In the genomic region with DNA sequence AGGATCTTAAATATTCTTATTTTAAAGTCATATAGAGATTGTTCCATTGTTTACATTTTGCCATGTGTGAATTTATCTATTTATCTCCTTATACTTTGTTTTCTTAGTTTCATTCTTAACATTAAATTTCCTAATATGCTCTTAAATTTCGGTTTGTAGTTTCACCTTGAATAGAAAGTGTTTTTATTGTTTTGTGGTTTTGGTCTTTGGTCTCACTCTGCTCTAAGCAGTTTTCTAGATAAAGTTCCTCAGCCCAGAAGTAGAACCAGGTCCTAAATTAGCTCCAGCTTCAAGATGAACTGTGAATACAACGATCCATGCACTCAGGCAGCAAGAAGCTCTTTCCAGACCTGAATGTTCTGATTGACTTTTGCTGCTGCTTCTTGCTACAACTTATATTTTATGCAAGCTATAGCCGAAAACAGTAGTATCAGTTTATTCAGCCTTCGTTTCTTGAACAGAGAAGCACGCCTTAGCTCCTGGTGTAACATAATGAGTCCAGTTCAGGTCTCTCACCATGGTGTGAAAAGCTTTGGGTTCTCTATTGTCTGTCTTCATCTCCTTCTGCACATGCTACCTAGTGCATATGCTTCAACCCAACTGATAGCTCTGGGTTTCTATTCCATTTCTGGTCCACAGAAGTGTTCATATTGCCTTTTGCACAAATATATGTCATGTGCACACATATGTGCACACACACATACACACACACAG, we compare ENCODE assay signal across 28 cellular contexts.
A peak's percentile ranks its signal among the peaks of the same experiment; 100 is the strongest.
DNase-seq lines count a peak whose midpoint lies in the region; ATAC-seq and TF ChIP-seq lines count a peak whose summit lies in the region.
"Had no signal": no experiment of that assay in that cellular context is flagged by ENCODE, and none has a peak within 500 bp of the region (broad histone marks: within the 10 kb centered on the region; RNA-seq: fewer than 3 reads in every experiment).

No MANE protein-coding gene starts in this region.

- H3K27ac ChIP-seq in KMS-11 = peak overlapping the region; percentile 7; the same call in 1 of the 2 replicates
- H3K27ac ChIP-seq: BLaER1 treated with 17β-estradiol and CSF1 and Interleukin-3, amounts not matched to agents 10 nM and 100 nM; prostate gland; upper lobe of right lung had no signal

- H2AFZ ChIP-seq in KMS-11 (ENCODE audit: low read depth) = no peak overlapping the region

- H3K36me3 ChIP-seq in KMS-11 (ENCODE audit: insufficient read depth) = no peaks in the 10 kb centered on the region
- H3K36me3 ChIP-seq: BLaER1 treated with 17β-estradiol and CSF1 and Interleukin-3, amounts not matched to agents 10 nM and 100 nM; prostate gland; upper lobe of right lung had no signal

- H3K4me1 Mint-ChIP-seq in immature natural killer cell = no peaks in the 10 kb centered on the region
- H3K4me1 Mint-ChIP-seq: activated B cell treated with CpG ODN at 0.5 μM for 24 hours, brain had no signal

- no peak for TF ChIP-seq CTCF in KMS-11 (conservative IDR thresholded peaks at IDR 0.05; ENCODE audit: low read depth, low read length)

- no peak overlapping the region for H3K4me3 ChIP-seq in KMS-11 (IDR thresholded peaks at IDR 0.05; ENCODE audit: insufficient read depth, low read depth, low read length)
- H3K4me3 ChIP-seq: BLaER1 treated with 17β-estradiol and CSF1 and Interleukin-3, amounts not matched to agents 10 nM and 100 nM; prostate gland; upper lobe of right lung had no signal

- peaks cover 2 to 6% (median 3%) of the 10 kb centered on the region in 3 donors for H3K27me3 Mint-ChIP-seq in immature natural killer cell (ENCODE audit: low read depth in 3 of 3)
- H3K27me3 Mint-ChIP-seq: activated B cell treated with CpG ODN at 0.5 μM for 24 hours, brain had no signal

- peak overlapping the region; percentile 67 for H3K4me2 ChIP-seq in KMS-11
- H3K4me2 ChIP-seq: BLaER1 treated with 17β-estradiol and CSF1 and Interleukin-3, amounts not matched to agents 10 nM and 100 nM had no signal

- H4K20me1 ChIP-seq in KMS-11 (ENCODE audit: insufficient read depth) = no peaks in the 10 kb centered on the region
- H4K20me1 ChIP-seq: BLaER1 treated with 17β-estradiol and CSF1 and Interleukin-3, amounts not matched to agents 10 nM and 100 nM had no signal

- ATAC-seq in GM18502 (IDR thresholded peaks at IDR 0.05; ENCODE audit: poor library complexity, unreplicated experiment) = peak; percentile 85
- peak; percentile 50 for ATAC-seq in GM19463 (IDR thresholded peaks at IDR 0.05; ENCODE audit: unreplicated experiment)
- ATAC-seq in HG02870 (IDR thresholded peaks at IDR 0.05; ENCODE audit: unreplicated experiment) = peak; percentile 70
- ATAC-seq: activated CD8-positive, alpha-beta T cell treated with anti-CD3 and anti-CD28 coated beads for 36 hours; effector memory CD8-positive, alpha-beta T cell; HCT116; upper lobe of right lung had no signal

- no peak overlapping the region for H3K27ac Mint-ChIP-seq in immature natural killer cell
- H3K27ac Mint-ChIP-seq: activated B cell treated with CpG ODN at 0.5 μM for 24 hours; activated CD8-positive, alpha-beta T cell treated with anti-CD3 and anti-CD28 coated beads for 36 hours; brain; effector memory CD8-positive, alpha-beta T cell had no signal

- no peak overlapping the region for H3K9ac ChIP-seq in KMS-11
- H3K9ac ChIP-seq: BLaER1 treated with 17β-estradiol and CSF1 and Interleukin-3, amounts not matched to agents 10 nM and 100 nM had no signal

- H3K4me3 Mint-ChIP-seq in immature natural killer cell = no peak overlapping the region
- H3K4me3 Mint-ChIP-seq: activated B cell treated with CpG ODN at 0.5 μM for 24 hours; activated CD8-positive, alpha-beta T cell treated with anti-CD3 and anti-CD28 coated beads for 36 hours; brain; effector memory CD8-positive, alpha-beta T cell had no signal

- DNase-seq in medulla oblongata (ENCODE audit: extremely low spot score) (no peak), GM19240 (ENCODE audit: insufficient read length, low spot score) (no peak), immature natural killer cell (no peak)
- no peak for DNase-seq in stimulated activated CD4-positive, alpha-beta T cell treated with anti-CD3 and anti-CD28 coated beads, Interleukin-12 subunit alpha, Interleukin-12 subunit beta, amount 100 ng/mL, for 4 hours
- DNase-seq: activated B cell treated with CpG ODN at 0.5 μM for 24 hours; activated CD8-positive, alpha-beta T cell treated with anti-CD3 and anti-CD28 coated beads for 36 hours; activated gamma-delta T cell; activated T-cell treated with anti-CD3 and anti-CD28 coated beads for 4 hours; Caco-2; DND-41; effector memory CD8-positive, alpha-beta T cell; kidney glomerular epithelial cell; mammary epithelial cell; NCI-H1092; NCI-H1930; NCI-H2227 treated with DMSO at 0.1 percent for 48 hours; Right ventricle myocardium superior; substantia nigra; T1000; upper lobe of right lung had no signal

- peaks cover 17% of the 10 kb centered on the region for H3K4me1 ChIP-seq in KMS-11 (ENCODE audit: low read depth, poor library complexity, severe bottlenecking)
- H3K4me1 ChIP-seq: Caco-2, prostate gland, upper lobe of right lung had no signal

- no peaks in the 10 kb centered on the region for H3K36me3 Mint-ChIP-seq in immature natural killer cell
- H3K36me3 Mint-ChIP-seq: brain had no signal

- peaks cover 4 to 37% (median 23%) of the 10 kb centered on the region in 6 donors for H3K9me3 Mint-ChIP-seq in immature natural killer cell

- H3K79me2 ChIP-seq in KMS-11 (ENCODE audit: insufficient read depth, low read depth) = no peaks in the 10 kb centered on the region

- H3K27me3 ChIP-seq in KMS-11 (ENCODE audit: insufficient read depth, low read depth) = no peaks in the 10 kb centered on the region
- H3K27me3 ChIP-seq: BLaER1 treated with 17β-estradiol and CSF1 and Interleukin-3, amounts not matched to agents 10 nM and 100 nM; upper lobe of right lung had no signal
